Comparison of ENCODE assay signal across 8 cellular contexts in the genomic region with DNA sequence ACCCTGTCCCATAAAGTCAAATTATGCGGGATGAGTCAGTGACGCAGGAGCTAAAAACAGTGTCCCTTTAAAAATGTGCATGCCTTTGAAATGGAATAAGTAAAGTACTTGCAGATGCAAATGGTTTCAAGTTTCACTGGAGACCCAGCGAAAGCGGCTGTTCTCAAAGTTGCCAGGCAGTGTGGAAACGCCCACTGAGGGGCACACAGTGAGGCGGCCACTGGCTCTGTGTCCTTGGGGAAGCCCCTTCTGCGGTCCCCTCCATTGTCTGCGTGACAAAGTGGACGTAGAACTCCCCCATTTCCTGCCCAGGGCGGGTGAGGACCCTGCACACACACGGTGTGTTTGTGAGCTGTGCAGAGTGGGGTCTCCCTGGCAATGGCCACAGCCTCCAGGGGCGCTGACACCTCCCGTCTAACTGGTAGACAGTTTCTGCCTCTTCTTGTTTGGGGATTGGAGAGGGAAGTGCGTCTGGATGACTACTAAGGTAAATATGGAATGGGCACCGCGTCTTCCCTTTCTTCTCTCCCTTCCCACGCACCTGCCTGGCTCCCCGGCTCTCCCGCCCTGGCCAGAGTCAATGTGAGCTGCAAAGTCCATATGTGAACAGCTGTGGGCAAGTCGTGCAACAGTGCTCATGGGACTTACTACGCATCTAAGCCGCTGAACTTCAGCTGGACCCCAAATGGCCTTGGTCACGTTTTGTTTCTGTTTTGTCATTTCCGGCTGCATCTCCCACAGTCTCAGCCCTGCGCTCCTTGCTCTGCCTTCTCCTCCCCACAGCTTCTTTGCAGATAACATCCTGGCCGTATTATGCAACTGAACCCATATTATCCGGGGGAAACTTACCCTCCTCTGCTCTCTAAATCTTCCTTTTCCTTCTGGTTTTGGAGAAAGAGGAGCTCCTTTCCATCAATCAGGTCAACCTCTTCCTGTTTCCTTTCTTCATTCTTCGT. TPM values are rescaled to one million over a fixed set of nuclear protein-coding genes. Genes with fewer than 3 reads are reported as not detected.
A peak's percentile ranks its signal among the peaks of the same experiment; 100 is the strongest.
DNase-seq lines count a peak whose midpoint lies in the region; ATAC-seq and TF ChIP-seq lines count a peak whose summit lies in the region.

No MANE protein-coding gene starts in this region.

- peaks cover 7% of the 10 kb centered on the region for H3K4me1 Mint-ChIP-seq in CD8-positive, alpha-beta T cell (ENCODE audit: low read depth)
- H3K4me1 Mint-ChIP-seq in dendritic cell treated with granulocyte-macrophage colony-stimulating factor and Interleukin-4, amounts not matched to agents 40 ng/mL and 50 ng/mL, for 4 days (ENCODE audit: low read depth), result peaks cover 22% of the 10 kb centered on the region

- H3K27ac ChIP-seq in CD8-positive, alpha-beta T cell (ENCODE audit: low read depth, low read length), result no peak overlapping the region

- no peaks in the 10 kb centered on the region for H3K9me3 ChIP-seq in CD8-positive, alpha-beta T cell (ENCODE audit: low read length)
- H3K9me3 ChIP-seq in mucosa of stomach (ENCODE audit: control insufficient read depth, low read length), result no peaks in the 10 kb centered on the region

- CTCF ChIA-PET in CD8-positive, alpha-beta T cell (lab: Charles Lee), result interaction anchor here (0.6 to 1.1 kb wide), 3 partner anchors 130 to 1463 kb away, joined by 3 to 4 read pairs (median 3); no protein-coding TSS in a partner anchor

- peak overlapping the region; percentile 32 for H3K9ac ChIP-seq in mucosa of stomach (ENCODE audit: low read length)

- POLR2A ChIA-PET in CD8-positive, alpha-beta T cell (lab: Charles Lee), result no interaction called here

- intact Hi-C loops in CD8-positive, alpha-beta T cell (cut with DNase I, micrococcal nuclease), result no loop called here
- intact Hi-C loops in dendritic cell treated with granulocyte-macrophage colony-stimulating factor and Interleukin-4, amounts not matched to agents 40 ng/mL and 50 ng/mL, for 4 days (cut with micrococcal nuclease), result no loop called here

- H3K27me3 ChIP-seq in CD8-positive, alpha-beta T cell (ENCODE audit: insufficient read depth, low read length), result no peaks in the 10 kb centered on the region
- peaks cover 5% of the 10 kb centered on the region for H3K27me3 ChIP-seq in mucosa of stomach (ENCODE audit: control insufficient read depth, insufficient read depth, low read length)

- no peaks in the 10 kb centered on the region for H3K4me1 ChIP-seq in CD8-positive, alpha-beta T cell (ENCODE audit: insufficient read depth, low read length)
- peaks cover 15% of the 10 kb centered on the region for H3K4me1 ChIP-seq in mucosa of stomach (ENCODE audit: control insufficient read depth, insufficient read depth, low read length)

- peak overlapping the region; percentile 77 for H3K4me3 Mint-ChIP-seq in CD8-positive, alpha-beta T cell
- H3K4me3 Mint-ChIP-seq in dendritic cell treated with granulocyte-macrophage colony-stimulating factor and Interleukin-4, amounts not matched to agents 40 ng/mL and 50 ng/mL, for 4 days, result peak overlapping the region; percentile 77

- no peaks in the 10 kb centered on the region for H3K9me3 Mint-ChIP-seq in CD8-positive, alpha-beta T cell
- no peaks in the 10 kb centered on the region for H3K9me3 Mint-ChIP-seq in dendritic cell treated with granulocyte-macrophage colony-stimulating factor and Interleukin-4, amounts not matched to agents 40 ng/mL and 50 ng/mL, for 4 days

- TF ChIP-seq CTCF in CD8-positive, alpha-beta T cell (IDR thresholded peaks at IDR 0.05), result no peak

- peaks cover 36% of the 10 kb centered on the region for H3K27me3 Mint-ChIP-seq in CD8-positive, alpha-beta T cell (ENCODE audit: low read depth)
- peaks cover 3% of the 10 kb centered on the region for H3K27me3 Mint-ChIP-seq in dendritic cell treated with granulocyte-macrophage colony-stimulating factor and Interleukin-4, amounts not matched to agents 40 ng/mL and 50 ng/mL, for 4 days

- no peak overlapping the region for H3K27ac Mint-ChIP-seq in CD8-positive, alpha-beta T cell
- peak overlapping the region; percentile 48 for H3K27ac Mint-ChIP-seq in dendritic cell treated with granulocyte-macrophage colony-stimulating factor and Interleukin-4, amounts not matched to agents 40 ng/mL and 50 ng/mL, for 4 days

- DNase-seq in CD8-positive, alpha-beta T cell, result no peak
- DNase-seq in NCI-H748 treated with DMSO at 0.1 percent for 48 hours (lab: John Stamatoyannopoulos, UW), result peak; percentile 87
- DNase-seq in nucleus accumbens (lab: John Stamatoyannopoulos, UW), result no peak
- DNase-seq in central memory CD4-positive, alpha-beta T cell, result no peak

- no peaks in the 10 kb centered on the region for H3K36me3 Mint-ChIP-seq in CD8-positive, alpha-beta T cell
- no peaks in the 10 kb centered on the region for H3K36me3 Mint-ChIP-seq in dendritic cell treated with granulocyte-macrophage colony-stimulating factor and Interleukin-4, amounts not matched to agents 40 ng/mL and 50 ng/mL, for 4 days (ENCODE audit: low read depth)

- H3K36me3 ChIP-seq in CD8-positive, alpha-beta T cell (ENCODE audit: insufficient read depth, low read length), result no peaks in the 10 kb centered on the region
- no peaks in the 10 kb centered on the region for H3K36me3 ChIP-seq in mucosa of stomach (ENCODE audit: control insufficient read depth, insufficient read depth, low read length)

- ATAC-seq in CD8-positive, alpha-beta T cell, result no peak
- ATAC-seq in GM21786 (IDR thresholded peaks at IDR 0.05; ENCODE audit: unreplicated experiment) (peak; percentile 51), GM21381 (IDR thresholded peaks at IDR 0.05; ENCODE audit: unreplicated experiment) (no peak)

- peak overlapping the region; percentile 46 for H3K4me3 ChIP-seq in CD8-positive, alpha-beta T cell (ENCODE audit: low read depth, low read length)
- no peak overlapping the region for H3K4me3 ChIP-seq in mucosa of stomach (ENCODE audit: low read length)

RNA-seq across cellular contexts. Expression of gene ZNF516, which starts 33.7 kb away (rescaled TPM):
- 10 to 100 TPM; 19.5 to 19.6 TPM for total RNA-seq in CD8-positive, alpha-beta T cell
